ENCODE assay signal across 18 cellular contexts in the genomic region with DNA sequence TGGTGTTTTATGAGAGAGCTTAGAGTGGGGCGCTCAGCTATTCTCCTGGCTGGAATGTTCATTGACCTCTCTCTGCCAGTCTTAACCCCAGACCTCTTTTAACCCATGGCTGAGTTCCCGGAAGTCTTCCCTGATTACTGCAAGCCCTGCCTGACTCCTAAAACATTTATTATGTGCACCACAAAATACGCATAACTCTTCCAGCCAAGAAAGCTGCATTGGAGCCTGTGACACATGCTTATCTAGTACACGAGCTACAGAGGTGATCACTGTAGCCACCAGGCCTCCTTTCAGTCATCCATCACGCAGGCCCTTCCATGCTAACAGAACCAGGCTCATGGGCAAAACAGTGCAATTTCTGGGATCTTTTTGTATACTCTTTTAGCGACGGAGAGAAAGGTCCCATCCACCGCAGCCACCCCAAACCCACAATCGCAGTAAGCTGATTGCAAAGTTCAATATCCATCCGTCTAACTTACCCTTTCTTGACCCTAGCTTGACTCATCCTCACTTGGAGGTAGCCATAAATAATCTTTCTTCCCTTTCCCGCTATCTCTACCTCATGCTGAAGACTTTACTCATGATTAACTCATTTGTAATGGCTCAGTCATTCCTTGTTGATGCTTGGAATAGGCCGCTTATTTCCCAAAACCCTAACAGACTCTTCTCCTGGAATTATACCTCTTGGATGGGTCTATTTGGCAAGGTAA.
DNase-seq lines count a peak whose midpoint lies in the region; ATAC-seq, FAIRE-seq and TF ChIP-seq lines count a peak whose summit lies in the region.
"Had no signal": no experiment of that assay in that cellular context is flagged by ENCODE, and none has a peak within 500 bp of the region (broad histone marks: within the 10 kb centered on the region; RNA-seq: fewer than 3 reads in every experiment).

No MANE protein-coding gene starts in this region.

- no peaks in the 10 kb centered on the region for H3K4me1 ChIP-seq in lower lobe of right lung
- H3K4me1 ChIP-seq: BLaER1 treated with 17β-estradiol and CSF1 and Interleukin-3, amounts not matched to agents 10 nM and 100 nM had no signal

- DNase-seq in cardiac septum (ENCODE audit: low spot score) (peak; percentile 38), Right ventricle myocardium inferior (ENCODE audit: missing footprints) (no peak), RCC 7860 (ENCODE audit: low spot score) (peak; percentile 65), kidney tubule cell (ENCODE audit: low spot score) (peak; percentile 32), cortex of kidney (lab: John Stamatoyannopoulos, UW) (no peak), SHP77 (lab: John Stamatoyannopoulos, UW) (no peak), glutamatergic neuron (no peak), lower lobe of right lung (no peak)
- DNase-seq: ACHN; Calu3; CD4-positive, CD25-positive, alpha-beta regulatory T cell; DMS 273 treated with DMSO at 0.1 percent for 48 hours; GM23248; H7 had no signal

- H3K4me3 Mint-ChIP-seq in glutamatergic neuron (ENCODE audit: unreplicated experiment) = no peak overlapping the region
- H3K4me3 Mint-ChIP-seq: CD4-positive, CD25-positive, alpha-beta regulatory T cell; IgD-negative memory B cell had no signal

- no peaks in the 10 kb centered on the region for H3K27me3 ChIP-seq in lower lobe of right lung (ENCODE audit: low read depth)
- H3K27me3 ChIP-seq: BLaER1 treated with 17β-estradiol and CSF1 and Interleukin-3, amounts not matched to agents 10 nM and 100 nM had no signal

- intact Hi-C loops in cardiac septum (cut with DNase I) = no loop called here
- intact Hi-C loops in Right ventricle myocardium inferior (cut with DNase I) = no loop called here
- intact Hi-C loops in lower lobe of right lung (cut with DNase I) = no loop called here

- no peak overlapping the region for H3K4me3 ChIP-seq in lower lobe of right lung
- H3K4me3 ChIP-seq: BLaER1 treated with 17β-estradiol and CSF1 and Interleukin-3, amounts not matched to agents 10 nM and 100 nM; GM12878; GM23248 had no signal

- peaks cover 1% of the 10 kb centered on the region for H3K27me3 Mint-ChIP-seq in glutamatergic neuron (ENCODE audit: unreplicated experiment)
- H3K27me3 Mint-ChIP-seq: CD4-positive, CD25-positive, alpha-beta regulatory T cell; IgD-negative memory B cell had no signal

- peak; percentile 89 for FAIRE-seq in RCC 7860 (lab: Jason Lieb, UNC)
- FAIRE-seq: GM12878 had no signal

- TF ChIP-seq CTCF in glutamatergic neuron (IDR thresholded peaks at IDR 0.05; ENCODE audit: partially characterized antibody, unreplicated experiment) (no peak), lower lobe of right lung (IDR thresholded peaks at IDR 0.05) (no peak)

- no peaks in the 10 kb centered on the region for H3K36me3 ChIP-seq in lower lobe of right lung
- H3K36me3 ChIP-seq: BLaER1 treated with 17β-estradiol and CSF1 and Interleukin-3, amounts not matched to agents 10 nM and 100 nM had no signal

- no peaks in the 10 kb centered on the region for H3K9me3 Mint-ChIP-seq in glutamatergic neuron (ENCODE audit: unreplicated experiment)

- no peak overlapping the region for H3K27ac ChIP-seq in lower lobe of right lung
- H3K27ac ChIP-seq: 22Rv1; BLaER1 treated with 17β-estradiol and CSF1 and Interleukin-3, amounts not matched to agents 10 nM and 100 nM; GM23248 had no signal

- H3K4me1 Mint-ChIP-seq in glutamatergic neuron (ENCODE audit: low read depth, unreplicated experiment) = no peaks in the 10 kb centered on the region
- H3K4me1 Mint-ChIP-seq: CD4-positive, CD25-positive, alpha-beta regulatory T cell; IgD-negative memory B cell had no signal

- no peaks in the 10 kb centered on the region for H3K36me3 Mint-ChIP-seq in glutamatergic neuron (ENCODE audit: unreplicated experiment)
- H3K36me3 Mint-ChIP-seq: CD4-positive, CD25-positive, alpha-beta regulatory T cell; IgD-negative memory B cell had no signal

- no peak overlapping the region for H3K27ac Mint-ChIP-seq in glutamatergic neuron (ENCODE audit: unreplicated experiment)
- H3K27ac Mint-ChIP-seq: CD4-positive, CD25-positive, alpha-beta regulatory T cell; IgD-negative memory B cell had no signal

- H3K9me3 ChIP-seq in lower lobe of right lung = no peaks in the 10 kb centered on the region

- ATAC-seq in Right ventricle myocardium inferior = no peak
- no peak for ATAC-seq in lower lobe of right lung
- ATAC-seq: GM12878 had no signal

Comparison
In these comparisons a context has a peak if more than half of its experiments do, and no peak if none do; other contexts are left out.
1. DNase-seq: peak in cardiac septum (single experiment), RCC 7860 (single experiment) and kidney tubule cell (single experiment); none in Right ventricle myocardium inferior (single experiment), cortex of kidney (single experiment), SHP77 (0 of 2), glutamatergic neuron (single experiment) and lower lobe of right lung (single experiment).